8 cellular contexts compared by ENCODE assay signal in genomic region chr1:19311931-19312781, GRCh38. TPM values are rescaled to one million over a fixed set of nuclear protein-coding genes. Genes with fewer than 3 reads are reported as not detected.
DNase-seq lines count a peak whose midpoint lies in the region; ATAC-seq and TF ChIP-seq lines count a peak whose summit lies in the region.

AKR7A2 (minus strand) TSS chr1:19312144; CDS start chr1:19312124, 20 bp downstream.
SLC66A1 (plus strand) TSS chr1:19312326; CDS start chr1:19317678, 5,352 bp downstream.

- no peak for TF ChIP-seq RAD21 in liver (IDR thresholded peaks at IDR 0.05)

- no peaks in the 10 kb centered on the region for H3K27me3 ChIP-seq in liver (ENCODE audit: control insufficient read depth in 4 of 4, insufficient read depth in 4 of 4, low read length in 3 of 4)

- CTCF ChIA-PET in activated CD4-positive, alpha-beta memory T cell treated with anti-CD3 and anti-CD28 coated beads for 36 hours (lab: Charles Lee), result interaction anchor here (0.6 to 1.6 kb wide), 3 partner anchors 23 to 101 kb away, joined by 3 to 4 read pairs (median 3); no protein-coding TSS in a partner anchor

- peak within 1 kb of the TSS; percentile 68 to 92 for H3K9ac ChIP-seq in liver (ENCODE audit: low read depth in 1 of 2, low read length in 2 of 2)

- peak; percentile 91 for DNase-seq in NCI-H69 (lab: John Stamatoyannopoulos, UW)
- peak; percentile 91 for DNase-seq in activated CD4-positive, alpha-beta memory T cell treated with anti-CD3 and anti-CD28 coated beads for 36 hours
- peak; percentile 79 to 94 for DNase-seq in dermis microvascular lymphatic vessel endothelial cell (ENCODE audit: low read depth in 2 of 2)
- DNase-seq in stimulated activated CD4-positive, alpha-beta T cell treated with anti-CD3 and anti-CD28 coated beads, Interleukin-4, amount 100 ng/mL, for 1 hour, result peak; percentile 88

- TF ChIP-seq CTCF in C4-2B (conservative IDR thresholded peaks at IDR 0.05) (no peak), liver (IDR thresholded peaks at IDR 0.05; ENCODE audit: low read depth, low read length, missing input control) (peak; percentile 11)

- intact Hi-C loops in activated CD4-positive, alpha-beta memory T cell treated with anti-CD3 and anti-CD28 coated beads for 36 hours (cut with micrococcal nuclease), result loop anchor here (2.0 kb wide), 1 partner anchor 55 kb away; no protein-coding TSS in a partner anchor

- POLR2A ChIA-PET in activated CD4-positive, alpha-beta memory T cell treated with anti-CD3 and anti-CD28 coated beads for 36 hours (lab: Charles Lee), result interaction anchor here (1.0 kb wide), 1 partner anchor 54 kb away, joined by 3 read pairs; no protein-coding TSS in a partner anchor

- peak within 1 kb of the TSS; percentile 35 for H3K27ac Mint-ChIP-seq in activated CD4-positive, alpha-beta memory T cell treated with anti-CD3 and anti-CD28 coated beads for 36 hours

- under 1% methylated on average over 105 of the region's 105 CpGs for WGBS in liver

- H3K27ac ChIP-seq in C4-2B, result peak within 1 kb of the TSS; percentile 91
- H3K27ac ChIP-seq in liver (ENCODE audit: low read depth in 1 of 2, low read length in 2 of 2), result peak within 1 kb of the TSS; percentile 83 to 86

- H3K9me3 Mint-ChIP-seq in activated CD4-positive, alpha-beta memory T cell treated with anti-CD3 and anti-CD28 coated beads for 36 hours, result no peaks in the 10 kb centered on the region

- H3K36me3 ChIP-seq in liver (ENCODE audit: control insufficient read depth in 4 of 4, insufficient read depth in 3 of 4, low read depth in 1 of 4, low read length in 3 of 4), result peaks cover 6 to 12% (median 10%) of the 10 kb centered on the region in 4 donors

- H3K27me3 Mint-ChIP-seq in activated CD4-positive, alpha-beta memory T cell treated with anti-CD3 and anti-CD28 coated beads for 36 hours, result no peaks in the 10 kb centered on the region

- H3K9me3 ChIP-seq in liver (ENCODE audit: control insufficient read depth in 4 of 4, low read length in 3 of 4), result no peaks in the 10 kb centered on the region

- H3K4me1 ChIP-seq in liver (ENCODE audit: control insufficient read depth in 4 of 4, insufficient read depth in 4 of 4, low read length in 3 of 4), result peaks cover 3 to 24% (median 19%) of the 10 kb centered on the region in 4 donors

- H3K4me3 ChIP-seq in liver (ENCODE audit: low read depth in 1 of 3, low read length in 3 of 3), result peak within 1 kb of the TSS; percentile 71 to 79 (median 76)

- H3K4me1 Mint-ChIP-seq in activated CD4-positive, alpha-beta memory T cell treated with anti-CD3 and anti-CD28 coated beads for 36 hours (ENCODE audit: low read depth), result peaks cover 35% of the 10 kb centered on the region

- H3K4me3 Mint-ChIP-seq in activated CD4-positive, alpha-beta memory T cell treated with anti-CD3 and anti-CD28 coated beads for 36 hours, result peak within 1 kb of the TSS; percentile 79

- ATAC-seq in GM19395 (IDR thresholded peaks at IDR 0.05; ENCODE audit: unreplicated experiment) (peak; percentile 64), HG03521 (IDR thresholded peaks at IDR 0.05; ENCODE audit: unreplicated experiment) (peak; percentile 80)

- peaks cover 5% of the 10 kb centered on the region for H3K36me3 Mint-ChIP-seq in activated CD4-positive, alpha-beta memory T cell treated with anti-CD3 and anti-CD28 coated beads for 36 hours

TF ChIP-seq in liver, 16 proteins besides CTCF, POLR2A, EP300 and RAD21:
- no peak for TF ChIP-seq YY1 (IDR thresholded peaks at IDR 0.05)
- TF ChIP-seq EGR1 (IDR thresholded peaks at IDR 0.05; ENCODE audit: low read depth in 2 of 2), result peak; percentile 48 to 93
- peak in 1 of 2 donors; percentile 9 for TF ChIP-seq RXRA (IDR thresholded peaks at IDR 0.05)
- no peak for TF ChIP-seq SP1 (IDR thresholded peaks at IDR 0.05)

RNA-seq across cellular contexts. Expression of gene AKR7A2, which starts in this region (rescaled TPM):
- total RNA-seq in activated CD4-positive, alpha-beta memory T cell treated with anti-CD3 and anti-CD28 coated beads for 36 hours, result 10 to 100 TPM; 45.5 to 49.4 TPM
- 49.7 and 67.5 TPM in 2 replicates for total RNA-seq in dermis microvascular lymphatic vessel endothelial cell
- 10 to 100 TPM; 41.4 to 63.2 TPM for total RNA-seq in liver
- 10 to 100 TPM; 42.8 to 56.7 TPM for polyA plus RNA-seq in liver

RNA-seq across cellular contexts. Expression of gene SLC66A1, which starts in this region (rescaled TPM):
- total RNA-seq in activated CD4-positive, alpha-beta memory T cell treated with anti-CD3 and anti-CD28 coated beads for 36 hours, result 1 to 10 TPM; 6.8 to 7.9 TPM
- 10.9 and 18.5 TPM in 2 replicates for total RNA-seq in dermis microvascular lymphatic vessel endothelial cell
- total RNA-seq in liver, result 10 to 100 TPM; 12.8 to 15.2 TPM
- 10 to 100 TPM in 1 of 2 donors, 1 to 10 TPM in 1; 6.8 to 16.0 TPM for polyA plus RNA-seq in liver

Comparison
In these comparisons a context has a peak if more than half of its experiments do, and no peak if none do; other contexts are left out.
1. Peak in every context shown above with its lines: DNase-seq, ATAC-seq, H3K4me3 ChIP-seq and H3K27ac ChIP-seq.